22 cellular contexts compared by ENCODE assay signal in the genomic region with DNA sequence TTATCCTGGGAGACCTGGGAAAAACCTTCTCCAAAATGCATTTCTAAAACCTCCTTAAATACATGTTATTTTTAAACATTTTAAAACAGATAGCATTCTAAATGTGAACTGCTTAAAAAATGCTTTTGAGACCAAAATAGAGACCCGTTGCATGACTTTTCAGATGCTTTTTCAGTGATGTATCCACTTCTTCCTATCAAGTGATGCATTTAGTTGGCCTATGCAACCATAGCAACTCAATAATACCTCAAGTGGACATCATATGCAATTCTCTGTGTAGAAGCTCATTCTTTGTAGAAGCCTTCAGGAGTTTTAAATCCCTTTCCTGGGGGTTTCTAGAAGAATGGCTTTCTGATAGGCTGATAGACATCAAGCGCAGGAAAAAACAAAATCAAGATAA.
"Had no signal": no experiment of that assay in that cellular context is flagged by ENCODE, and none has a peak within 500 bp of the region (broad histone marks: within the 10 kb centered on the region; RNA-seq: fewer than 3 reads in every experiment).

No MANE protein-coding gene starts in this region.

- H3K4me3 ChIP-seq: ascending aorta, heart right ventricle, left lung, lung, stomach, thyroid gland had no signal

- H3K36me3 ChIP-seq: left lung had no signal

- H3K4me1 ChIP-seq: ascending aorta, left lung, stomach, thyroid gland had no signal

- DNase-seq: activated CD4-positive, alpha-beta T cell treated with anti-CD3 and anti-CD28 coated beads for 36 hours; activated CD4-positive, CD25-positive, alpha-beta regulatory T cell; activated CD8-positive, alpha-beta memory T cell treated with anti-CD3 and anti-CD28 coated beads, Interleukin-2, amount 10 ng/mL, durations not matched to agents 7 days and 5 days; activated CD8-positive, alpha-beta T cell treated with anti-CD3 and anti-CD28 coated beads, Interleukin-2, amount 10 ng/mL, durations not matched to agents 7 days and 5 days; activated effector memory CD4-positive, alpha-beta T cell treated with Interleukin-2 at 50 U/mL for 16 hours; activated naive CD4-positive, alpha-beta T cell treated with Interleukin-2 at 50 U/mL for 16 hours; activated T-cell treated with anti-CD3 and anti-CD28 coated beads, Interleukin-2, amount 50 U/mL, for 72 hours; caudate nucleus; endodermal cell; foreskin melanocyte; heart right ventricle; left lung; naive B cell; right cardiac atrium; stimulated activated CD4-positive, alpha-beta T cell treated with anti-CD3 and anti-CD28 coated beads, Interleukin-15, amount 100 ng/mL, for 24 hours; stimulated activated CD4-positive, alpha-beta T cell treated with anti-CD3 and anti-CD28 coated beads, Interleukin-2, amount 100 ng/mL, for 24 hours; stimulated activated naive B cell treated with anti-CD40 and anti-IgM and Interleukin-4, amounts not matched to agents 10 μg/mL and 1 μg/mL and 100 μg/mL, for 72 hours; stomach; T-helper 1 cell; thyroid gland had no signal

- H3K27ac ChIP-seq: ascending aorta, heart right ventricle, left lung, stomach, thyroid gland had no signal

- H3K9me3 ChIP-seq: ascending aorta, heart right ventricle, left lung, stomach, thyroid gland had no signal

- H3K27me3 ChIP-seq: ascending aorta, heart right ventricle, left lung, stomach, thyroid gland had no signal
